In genomic region chr12:108322998-108323397, GRCh38 we compare ENCODE assay signal across 27 cellular contexts. TPM values are rescaled to one million over a fixed set of nuclear protein-coding genes. Genes with fewer than 3 reads are reported as not detected.
"Had no signal": no experiment of that assay in that cellular context is flagged by ENCODE, and none has a peak within 500 bp of the region (broad histone marks: within the 10 kb centered on the region; RNA-seq: fewer than 3 reads in every experiment).

No MANE protein-coding gene starts in this region.

- H3K36me3 Mint-ChIP-seq: naive B cell; naive thymus-derived CD8-positive, alpha-beta T cell; neural progenitor cell; stimulated activated memory B cell treated with anti-CD40 and anti-IgM and Interleukin-4, amounts not matched to agents 10 μg/mL and 1 μg/mL and 100 μg/mL, for 72 hours; type B pancreatic cell had no signal

- H3K4me3 Mint-ChIP-seq: naive B cell; naive thymus-derived CD8-positive, alpha-beta T cell; neural progenitor cell; stimulated activated memory B cell treated with anti-CD40 and anti-IgM and Interleukin-4, amounts not matched to agents 10 μg/mL and 1 μg/mL and 100 μg/mL, for 72 hours; stimulated activated naive CD8-positive, alpha-beta T cell treated with anti-CD3 and anti-CD28 coated beads, Interleukin-15, amount 100 ng/mL, for 72 hours; type B pancreatic cell had no signal

- H3K27ac Mint-ChIP-seq: naive B cell; naive thymus-derived CD8-positive, alpha-beta T cell; neural progenitor cell; progenitor cell of endocrine pancreas; stimulated activated memory B cell treated with anti-CD40 and anti-IgM and Interleukin-4, amounts not matched to agents 10 μg/mL and 1 μg/mL and 100 μg/mL, for 72 hours; stimulated activated naive CD8-positive, alpha-beta T cell treated with anti-CD3 and anti-CD28 coated beads, Interleukin-15, amount 100 ng/mL, for 72 hours; type B pancreatic cell had no signal

- H3K9me3 Mint-ChIP-seq: stimulated activated memory B cell treated with anti-CD40 and anti-IgM and Interleukin-4, amounts not matched to agents 10 μg/mL and 1 μg/mL and 100 μg/mL, for 72 hours; stimulated activated naive CD8-positive, alpha-beta T cell treated with anti-CD3 and anti-CD28 coated beads, Interleukin-15, amount 100 ng/mL, for 72 hours; type B pancreatic cell had no signal

- DNase-seq: naive B cell; naive thymus-derived CD8-positive, alpha-beta T cell; occipital lobe; ovary; posterior cingulate gyrus; psoas muscle; right cardiac atrium; right lobe of liver; sigmoid colon; small intestine; stimulated activated CD4-positive, alpha-beta T cell treated with anti-CD3 and anti-CD28 coated beads, Interleukin-15, amount 100 ng/mL, for 24 hours; stimulated activated CD4-positive, alpha-beta T cell treated with anti-CD3 and anti-CD28 coated beads, Interleukin-2, amount 100 ng/mL, for 24 hours; stimulated activated CD4-positive, alpha-beta T cell treated with anti-CD3 and anti-CD28 coated beads, Interleukin-2, amount 100 ng/mL, for 48 hours; stimulated activated CD4-positive, alpha-beta T cell treated with anti-CD3 and anti-CD28 coated beads, Interleukin-4, amount 100 ng/mL, for 24 hours; stimulated activated naive CD4-positive, alpha-beta T cell; stimulated activated naive CD8-positive, alpha-beta T cell treated with anti-CD3 and anti-CD28 coated beads, Interleukin-15, amount 100 ng/mL, for 72 hours; stimulated activated naive CD8-positive, alpha-beta T cell treated with anti-CD3 and anti-CD28 coated beads, Interleukin-15, Interleukin-2, amounts not matched to agents 100 U/mL and 50 U/mL, for 24 hours; testis; tibial artery; transverse colon; upper lobe of right lung; uterus had no signal

- H3K4me1 Mint-ChIP-seq: stimulated activated memory B cell treated with anti-CD40 and anti-IgM and Interleukin-4, amounts not matched to agents 10 μg/mL and 1 μg/mL and 100 μg/mL, for 72 hours; stimulated activated naive CD8-positive, alpha-beta T cell treated with anti-CD3 and anti-CD28 coated beads, Interleukin-15, amount 100 ng/mL, for 72 hours had no signal

- ATAC-seq: naive thymus-derived CD8-positive, alpha-beta T cell; psoas muscle; right cardiac atrium; right lobe of liver; stimulated activated memory B cell treated with anti-CD40 and anti-IgM and Interleukin-4, amounts not matched to agents 10 μg/mL and 1 μg/mL and 100 μg/mL, for 72 hours; stimulated activated naive CD8-positive, alpha-beta T cell treated with anti-CD3 and anti-CD28 coated beads, Interleukin-15, amount 100 ng/mL, for 72 hours; stimulated activated naive CD8-positive, alpha-beta T cell treated with anti-CD3 and anti-CD28 coated beads, Interleukin-15, Interleukin-2, amounts not matched to agents 100 U/mL and 50 U/mL, for 24 hours; upper lobe of right lung had no signal

RNA-seq across cellular contexts. Expression of gene CMKLR1, which starts 16.1 kb away (rescaled TPM):
- total RNA-seq: progenitor cell of endocrine pancreas, renal cortical epithelial cell had no signal
